In the genomic region with DNA sequence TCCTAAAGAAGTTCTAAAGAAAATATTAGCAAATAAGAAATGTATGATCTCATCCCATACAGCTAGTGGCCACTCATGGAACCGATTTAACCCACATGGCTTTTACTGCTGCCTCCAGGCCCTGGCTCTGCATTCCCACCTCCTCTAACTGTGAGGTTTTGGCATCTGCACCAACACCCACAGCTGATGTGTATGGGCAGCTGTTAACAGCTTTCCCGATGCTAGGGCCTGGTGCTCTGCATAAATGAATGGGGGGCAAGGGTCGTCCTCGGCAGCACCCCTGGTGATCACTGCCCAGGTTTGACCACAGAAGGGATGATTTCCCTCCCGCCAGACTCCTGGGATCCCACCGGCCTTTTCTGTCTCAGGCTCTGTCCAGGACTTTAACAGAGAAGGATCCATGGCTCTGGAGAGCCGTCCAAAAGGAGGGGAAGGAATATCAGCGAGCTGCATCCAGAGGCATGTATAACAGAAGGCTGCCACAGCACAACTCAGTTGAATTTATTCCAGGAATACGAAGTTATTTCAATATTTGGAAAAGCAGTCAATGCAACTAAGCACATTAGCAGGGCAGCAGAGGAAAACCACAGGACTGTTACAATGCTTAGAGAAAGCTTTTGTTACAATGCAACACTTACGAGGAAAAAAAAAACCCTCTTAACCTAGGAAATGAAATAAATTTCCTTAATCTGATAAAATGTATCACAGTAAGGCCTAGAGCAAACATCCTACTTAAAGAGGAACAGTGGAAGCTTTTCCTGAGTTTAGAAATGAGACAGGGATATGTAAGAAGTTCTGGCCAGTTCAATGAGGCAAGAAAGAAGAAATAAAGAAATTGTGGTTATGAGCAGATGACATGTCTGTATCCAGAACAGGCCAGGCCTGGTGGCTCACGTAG, we compare ENCODE assay signal across 15 cellular contexts.
A peak's percentile ranks its signal among the peaks of the same experiment; 100 is the strongest.
DNase-seq lines count a peak whose midpoint lies in the region; ATAC-seq and TF ChIP-seq lines count a peak whose summit lies in the region.
"Had no signal": no experiment of that assay in that cellular context is flagged by ENCODE, and none has a peak within 500 bp of the region (broad histone marks: within the 10 kb centered on the region; RNA-seq: fewer than 3 reads in every experiment).

No MANE protein-coding gene starts in this region.

- intact Hi-C loops in cardiac septum (cut with DNase I) (no loop called here), left lung (cut with DNase I) (no loop called here)

- H3K27me3 ChIP-seq in right atrium auricular region: no peaks in the 10 kb centered on the region
- H3K27me3 ChIP-seq in endodermal cell (ENCODE audit: control insufficient read depth, insufficient read depth, low read length, poor library complexity, severe bottlenecking): no peaks in the 10 kb centered on the region
- no peaks in the 10 kb centered on the region for H3K27me3 ChIP-seq in left lung
- no peaks in the 10 kb centered on the region for H3K27me3 ChIP-seq in MG63

- no peaks in the 10 kb centered on the region for H3K27me3 Mint-ChIP-seq in endodermal cell (ENCODE audit: insufficient read depth)

- peaks cover 19% of the 10 kb centered on the region for H3K9me3 Mint-ChIP-seq in endodermal cell

- ATAC-seq in left lung (no peak), GM21390 (IDR thresholded peaks at IDR 0.05; ENCODE audit: unreplicated experiment) (no peak), GM18858 (IDR thresholded peaks at IDR 0.05; ENCODE audit: unreplicated experiment) (no peak)

- WGBS in endodermal cell (ENCODE audit: insufficient coverage in 1 of 2, insufficient read length in 1 of 2), 2 experiments: 90 to 91% methylated on average over 9 to 11 of the region's 11 CpGs

- peaks cover 0 to 4% of the 10 kb centered on the region in 2 donors for H3K9me3 ChIP-seq in right atrium auricular region
- H3K9me3 ChIP-seq in endodermal cell (ENCODE audit: control insufficient read depth, low read length): peaks cover 34% of the 10 kb centered on the region
- peaks cover 0 to 5% of the 10 kb centered on the region in 2 donors for H3K9me3 ChIP-seq in left lung
- H3K9me3 ChIP-seq in MG63: peaks cover 5% of the 10 kb centered on the region; the same call in 1 of the 2 replicates
- H3K9me3 ChIP-seq: SJSA1 had no signal

- H3K36me3 Mint-ChIP-seq in endodermal cell (ENCODE audit: low read depth): peaks cover 31% of the 10 kb centered on the region

- no peak overlapping the region for H3K27ac Mint-ChIP-seq in endodermal cell
- H3K27ac Mint-ChIP-seq: memory B cell had no signal

- H3K4me3 ChIP-seq in right atrium auricular region (no peak overlapping the region), endodermal cell (ENCODE audit: low read length) (no peak overlapping the region), left lung (no peak overlapping the region), MG63 (no peak overlapping the region)
- H3K4me3 ChIP-seq: SJSA1 had no signal

- no peak for TF ChIP-seq CTCF in right atrium auricular region (IDR thresholded peaks at IDR 0.05)
- TF ChIP-seq CTCF in endodermal cell (conservative IDR thresholded peaks at IDR 0.05): no peak
- no peak for TF ChIP-seq CTCF in left lung (IDR thresholded peaks at IDR 0.05)

- H3K27ac ChIP-seq in right atrium auricular region (no peak overlapping the region), endodermal cell (ENCODE audit: low read depth, low read length) (no peak overlapping the region), left lung (peak overlapping the region; percentile 9 to 61)
- H3K27ac ChIP-seq: SJSA1 had no signal

- H3K4me3 Mint-ChIP-seq in endodermal cell: no peak overlapping the region
- H3K4me3 Mint-ChIP-seq: memory B cell had no signal

- H3K4me1 ChIP-seq in right atrium auricular region (peaks cover 0 to 12% of the 10 kb centered on the region in 2 donors), endodermal cell (ENCODE audit: control insufficient read depth, insufficient read depth, low read length) (no peaks in the 10 kb centered on the region), left lung (peaks cover 0 to 43% of the 10 kb centered on the region in 2 donors)
- H3K4me1 ChIP-seq: SJSA1 had no signal

- H3K4me1 Mint-ChIP-seq in endodermal cell: no peaks in the 10 kb centered on the region
- H3K4me1 Mint-ChIP-seq: memory B cell had no signal

- DNase-seq in cardiac septum (ENCODE audit: low spot score) (peak; percentile 51), right atrium auricular region (ENCODE audit: low spot score) (no peak), endodermal cell (peak; percentile 28), left lung (peak; percentile 8 to 10), MG63 (no peak)
- DNase-seq in NK-92 treated with Interleukin-12 subunit alpha and Interleukin-12 subunit beta, amount 100 ng/mL, for 24 hours (lab: John Stamatoyannopoulos, UW): no peak
- DNase-seq: activated naive CD4-positive, alpha-beta T cell treated with anti-CD3 and anti-CD28 coated beads, Interleukin-2, amount 50 U/mL, for 16 hours; activated T-cell treated with anti-CD3 and anti-CD28 coated beads, Interleukin-2, amount 50 U/mL, for 1 hour; NCI-H2029; NCI-H510A; stimulated activated naive CD4-positive, alpha-beta T cell treated with Interleukin-2 at 50 U/mL for 16 hours had no signal

- H3K36me3 ChIP-seq in right atrium auricular region (peaks cover 9% of the 10 kb centered on the region), endodermal cell (ENCODE audit: control insufficient read depth, insufficient read depth, low read length) (peaks cover 24% of the 10 kb centered on the region), left lung (peaks cover 0 to 13% of the 10 kb centered on the region in 2 donors), MG63 (peaks cover 35% of the 10 kb centered on the region)

- no peak overlapping the region for H3K9ac ChIP-seq in endodermal cell (ENCODE audit: extremely low read depth, low read length, poor library complexity, severe bottlenecking)

Comparison
In these comparisons a context has a peak if more than half of its experiments do, and no peak if none do; other contexts are left out.
1. DNase-seq: peak in cardiac septum (single experiment), endodermal cell (single experiment) and left lung (2 of 2); none in right atrium auricular region (single experiment), NK-92 treated with Interleukin-12 subunit alpha and Interleukin-12 subunit beta, amount 100 ng/mL, for 24 hours (single experiment) and MG63 (single experiment).
2. H3K27ac ChIP-seq: peak in left lung (2 of 2); none in right atrium auricular region (0 of 2) and endodermal cell (single experiment).